ENCODE assay signal across 29 cellular contexts in the genomic region with DNA sequence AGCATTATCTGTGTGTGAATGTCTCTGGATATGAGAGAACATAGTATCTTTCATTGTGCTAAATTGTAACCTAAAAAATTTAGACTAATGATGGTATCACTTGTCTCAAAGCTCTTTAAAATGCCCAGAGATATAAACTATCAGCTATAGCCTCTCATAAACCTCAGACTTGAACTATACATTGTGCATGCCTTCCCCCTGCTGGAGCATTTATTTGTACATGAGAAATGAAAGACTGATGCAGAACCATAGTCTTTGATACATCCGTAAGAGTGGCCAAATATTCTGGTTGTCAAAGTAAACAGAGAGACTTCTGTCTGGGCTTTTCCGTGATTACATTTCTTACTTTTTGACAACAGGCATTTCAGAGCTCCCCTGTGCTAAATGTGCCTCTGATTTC.
DNase-seq lines count a peak whose midpoint lies in the region; ATAC-seq, FAIRE-seq and TF ChIP-seq lines count a peak whose summit lies in the region.
"Had no signal": no experiment of that assay in that cellular context is flagged by ENCODE, and none has a peak within 500 bp of the region (broad histone marks: within the 10 kb centered on the region; RNA-seq: fewer than 3 reads in every experiment).

No MANE protein-coding gene starts in this region.

- H3K27ac ChIP-seq in A673 (ENCODE audit: low read depth, low read length, poor library complexity, severe bottlenecking) (no peak overlapping the region), PC-9 (peak overlapping the region; percentile 39; the same call in 1 of the 2 replicates), foreskin keratinocyte (no peak overlapping the region)
- H3K27ac ChIP-seq: BLaER1, RWPE1 had no signal

- 0 out of 2 replicates have a peak, but pooled peaks have one; percentile 14 for TF ChIP-seq CTCF in A673 (conservative IDR thresholded peaks at IDR 0.05; ENCODE audit: low read depth, low read length)
- TF ChIP-seq CTCF in Loucy (conservative IDR thresholded peaks at IDR 0.05; ENCODE audit: low read length), result 0 out of 2 replicates have a peak, but pooled peaks have one; percentile 21
- no peak for TF ChIP-seq CTCF in PC-9 (conservative IDR thresholded peaks at IDR 0.05)
- TF ChIP-seq CTCF in foreskin keratinocyte (conservative IDR thresholded peaks at IDR 0.05), result peak; percentile 18

- no peaks in the 10 kb centered on the region for H3K9me3 ChIP-seq in A673 (ENCODE audit: low read depth, low read length, poor library complexity, severe bottlenecking)
- no peaks in the 10 kb centered on the region for H3K9me3 ChIP-seq in Loucy (ENCODE audit: insufficient read depth, low read depth, low read length)
- H3K9me3 ChIP-seq in PC-9 (ENCODE audit: insufficient read depth, low read depth), result no peaks in the 10 kb centered on the region
- H3K9me3 ChIP-seq: BLaER1 had no signal

- no peaks in the 10 kb centered on the region for H3K79me2 ChIP-seq in Loucy (ENCODE audit: insufficient read depth, low read length)
- H3K79me2 ChIP-seq in PC-9 (ENCODE audit: low read depth), result no peaks in the 10 kb centered on the region

- H3F3A ChIP-seq in Loucy (ENCODE audit: low read depth) (no peaks in the 10 kb centered on the region), PC-9 (ENCODE audit: insufficient read depth, low read depth) (no peaks in the 10 kb centered on the region)

- no peak for FAIRE-seq in H54 (lab: Jason Lieb, UNC)
- FAIRE-seq: GM12892, GM19239 had no signal

- TF ChIP-seq POLR2A in H54 (IDR thresholded peaks at IDR 0.05; ENCODE audit: low read depth, low read length), result no peak

- H3K9me2 ChIP-seq in Loucy (replicated peaks; ENCODE audit: low read depth, low read length), result no peaks in the 10 kb centered on the region
- no peaks in the 10 kb centered on the region for H3K9me2 ChIP-seq in PC-9 (ENCODE audit: insufficient read depth)

- intact Hi-C loops in A673 (cut with micrococcal nuclease; ENCODE audit: unreplicated experiment) (no loop called here), PC-9 (cut with micrococcal nuclease; ENCODE audit: unreplicated experiment) (loop anchor here (5.0 kb wide), 2 partner anchors 71 to 254 kb away; no protein-coding TSS in a partner anchor)

- peaks cover 31% of the 10 kb centered on the region for H3K27me3 ChIP-seq in A673 (replicated peaks; ENCODE audit: insufficient read depth, low read depth, low read length, poor library complexity)
- H3K27me3 ChIP-seq in Loucy (ENCODE audit: insufficient read depth, low read length, poor library complexity, severe bottlenecking), result no peaks in the 10 kb centered on the region
- H3K27me3 ChIP-seq in PC-9 (ENCODE audit: insufficient read depth, low read depth), result no peaks in the 10 kb centered on the region
- peaks cover 40% of the 10 kb centered on the region for H3K27me3 ChIP-seq in foreskin keratinocyte
- H3K27me3 ChIP-seq: BLaER1 had no signal

- no peak overlapping the region for H2AFZ ChIP-seq in Loucy (ENCODE audit: low read length)
- H2AFZ ChIP-seq in PC-9, result no peak overlapping the region

- no peak for DNase-seq in A673 (ENCODE audit: low spot score)
- DNase-seq in PC-9, result no peak
- no peak for DNase-seq in foreskin keratinocyte
- no peak for DNase-seq in H54 (ENCODE audit: insufficient read length, low spot score)
- no peak for DNase-seq in HuH-7 (ENCODE audit: low spot score)
- DNase-seq in NCI-H146 (lab: John Stamatoyannopoulos, UW), result no peak
- DNase-seq: CD4-positive, CD25-positive, alpha-beta regulatory T cell; DMS79 treated with DMSO at 0.1 percent for 48 hours; GF-D8; H7; IMR-90; KG1; MM.1S; NCI-H1048; NCI-H1694 treated with DMSO at 0.1 percent for 48 hours; NCI-H2081 treated with DMSO at 0.1 percent for 48 hours; NCI-H2171 treated with DMSO at 0.1 percent for 48 hours; NCI-H345; NCI-H510A treated with DMSO at 0.1 percent for 48 hours; NCI-H748 treated with DMSO at 0.1 percent for 48 hours; SHP77 treated with DMSO at 0.1 percent for 48 hours; T-helper 1 cell had no signal

- H3K4me3 ChIP-seq in A673 (ENCODE audit: low read depth, low read length, poor library complexity, severe bottlenecking), result no peak overlapping the region
- no peak overlapping the region for H3K4me3 ChIP-seq in Loucy (ENCODE audit: low read length, poor library complexity, severe bottlenecking)
- H3K4me3 ChIP-seq in PC-9, result no peak overlapping the region
- H3K4me3 ChIP-seq: BLaER1 had no signal

- H4K20me1 ChIP-seq in Loucy (ENCODE audit: insufficient read depth, low read length, poor library complexity, severe bottlenecking) (no peaks in the 10 kb centered on the region), PC-9 (ENCODE audit: insufficient read depth) (no peaks in the 10 kb centered on the region)
- H4K20me1 ChIP-seq: BLaER1 had no signal

- H3K36me3 ChIP-seq in A673 (ENCODE audit: insufficient read depth, low read length, poor library complexity, severe bottlenecking), result no peaks in the 10 kb centered on the region
- no peaks in the 10 kb centered on the region for H3K36me3 ChIP-seq in Loucy (ENCODE audit: insufficient read depth, low read length)
- H3K36me3 ChIP-seq in PC-9 (ENCODE audit: low read depth), result no peaks in the 10 kb centered on the region
- H3K36me3 ChIP-seq: BLaER1 had no signal

- H3K4me2 ChIP-seq in Loucy (ENCODE audit: low read depth, low read length, poor library complexity, severe bottlenecking) (no peak overlapping the region), PC-9 (no peak overlapping the region)
- H3K4me2 ChIP-seq: BLaER1 had no signal

- H3K4me1 ChIP-seq in A673 (ENCODE audit: insufficient read depth, low read length, poor library complexity, severe bottlenecking) (no peaks in the 10 kb centered on the region), Loucy (ENCODE audit: insufficient read depth, low read length, poor library complexity, severe bottlenecking) (no peaks in the 10 kb centered on the region), PC-9 (replicated peaks; ENCODE audit: insufficient read depth) (no peaks in the 10 kb centered on the region), foreskin keratinocyte (no peaks in the 10 kb centered on the region)
- H3K4me1 ChIP-seq: BLaER1 had no signal

- CTCF ChIA-PET in A673 (lab: Charles Lee) (no interaction called here), PC-9 (lab: Charles Lee) (interaction anchor here (0.6 kb wide), 1 partner anchor 22 kb away, joined by 5 read pairs; no protein-coding TSS in a partner anchor)

- H3K9ac ChIP-seq in Loucy (ENCODE audit: low read depth, low read length, poor library complexity, severe bottlenecking), result no peak overlapping the region
- H3K9ac ChIP-seq: BLaER1 had no signal

- ATAC-seq in foreskin keratinocyte, result no peak
- no peak for ATAC-seq in HG03045 (IDR thresholded peaks at IDR 0.05; ENCODE audit: unreplicated experiment)
- ATAC-seq: Panc1 had no signal

- POLR2A ChIA-PET in A673 (lab: Charles Lee; ENCODE audit: low non-redundant PET), result no interaction called here
- POLR2A ChIA-PET in PC-9 (lab: Charles Lee; ENCODE audit: unreplicated experiment), result no interaction called here

- BruUV-seq in A673 (replicated peaks; lab: Mats Ljungman, UMichigan) (no TSS peak), PC-9 (replicated peaks; lab: Mats Ljungman, UMichigan) (TSS peak; percentile 52)
